In genomic region chr1:164637461-164638375, GRCh38 we compare ENCODE assay signal across 9 cellular contexts.
DNase-seq lines count a peak whose midpoint lies in the region; ATAC-seq and TF ChIP-seq lines count a peak whose summit lies in the region.
"Had no signal": no experiment of that assay in that cellular context is flagged by ENCODE, and none has a peak within 500 bp of the region (broad histone marks: within the 10 kb centered on the region; RNA-seq: fewer than 3 reads in every experiment).

No MANE protein-coding gene starts in this region.

- ATAC-seq in esophagus mucosa: peak; percentile 57
- ATAC-seq in HG03097 (IDR thresholded peaks at IDR 0.05; ENCODE audit: low FRiP score, unreplicated experiment): no peak
- no peak for ATAC-seq in GM18498 (IDR thresholded peaks at IDR 0.05; ENCODE audit: unreplicated experiment)
- ATAC-seq: stimulated activated effector memory CD8-positive, alpha-beta T cell treated with anti-CD3 and anti-CD28 coated beads, Interleukin-12 subunit alpha, Interleukin-12 subunit beta, amount 100 ng/mL, for 72 hours had no signal

- TF ChIP-seq CTCF in Caco-2 (IDR thresholded peaks at IDR 0.05; ENCODE audit: insufficient read depth in 1 of 2, low read depth in 1 of 2, low read length in 1 of 2, severe bottlenecking in 1 of 2, unreplicated experiment in 1 of 2) (no peak), neural cell (IDR thresholded peaks at IDR 0.05; ENCODE audit: poor library complexity, severe bottlenecking) (no peak)

- peaks cover 50% of the 10 kb centered on the region for H3K4me1 Mint-ChIP-seq in Caco-2 (ENCODE audit: low read depth, unreplicated experiment)
- H3K4me1 Mint-ChIP-seq: stimulated activated effector memory CD8-positive, alpha-beta T cell treated with anti-CD3 and anti-CD28 coated beads, Interleukin-12 subunit alpha, Interleukin-12 subunit beta, amount 100 ng/mL, for 72 hours had no signal

- peaks cover 69% of the 10 kb centered on the region for H3K4me1 ChIP-seq in Caco-2

- CTCF ChIA-PET in Caco-2 (lab: Charles Lee): interaction anchor here (0.7 kb wide), 1 partner anchor 150 kb away, joined by 3 read pairs; no protein-coding TSS in a partner anchor

- H3F3A ChIP-seq in neural cell (ENCODE audit: insufficient read depth, low read length, poor library complexity, severe bottlenecking): peaks cover 10% of the 10 kb centered on the region

- H3K9me3 ChIP-seq in Caco-2 (no peaks in the 10 kb centered on the region), neural cell (ENCODE audit: low read length) (no peaks in the 10 kb centered on the region)

- H3K36me3 Mint-ChIP-seq in Caco-2 (ENCODE audit: insufficient read depth, unreplicated experiment): peaks cover 38% of the 10 kb centered on the region
- H3K36me3 Mint-ChIP-seq: stimulated activated effector memory CD8-positive, alpha-beta T cell treated with anti-CD3 and anti-CD28 coated beads, Interleukin-12 subunit alpha, Interleukin-12 subunit beta, amount 100 ng/mL, for 72 hours had no signal

- H3K9me2 ChIP-seq in neural cell (ENCODE audit: insufficient read depth, low read length): no peaks in the 10 kb centered on the region

- H3K4me3 Mint-ChIP-seq in Caco-2 (ENCODE audit: unreplicated experiment): no peak overlapping the region
- H3K4me3 Mint-ChIP-seq: stimulated activated effector memory CD8-positive, alpha-beta T cell treated with anti-CD3 and anti-CD28 coated beads, Interleukin-12 subunit alpha, Interleukin-12 subunit beta, amount 100 ng/mL, for 72 hours had no signal

- H3K36me3 ChIP-seq in Caco-2 (ENCODE audit: control insufficient read depth, insufficient read depth, low read length): no peaks in the 10 kb centered on the region
- H3K36me3 ChIP-seq in neural cell (ENCODE audit: insufficient read depth, low read length): peaks cover 5% of the 10 kb centered on the region

- TF ChIP-seq RAD21 in neural cell (conservative IDR thresholded peaks at IDR 0.05): no peak

- H3K79me2 ChIP-seq in neural cell (replicated peaks; ENCODE audit: insufficient read depth, low read length): peaks cover 90% of the 10 kb centered on the region

- peak overlapping the region; percentile 83 for H3K27ac ChIP-seq in neural cell (ENCODE audit: low read length)

- BruUV-seq in Caco-2 (replicated peaks; lab: Mats Ljungman, UMichigan): no TSS peak

- peak overlapping the region; percentile 54 for H3K9ac ChIP-seq in neural cell (ENCODE audit: low read length)

- intact Hi-C loops in Caco-2 (cut with micrococcal nuclease; ENCODE audit: unreplicated experiment): loop anchor here (2.0 kb wide), 1 partner anchor 23 kb away; no protein-coding TSS in a partner anchor

- no peaks in the 10 kb centered on the region for H4K20me1 ChIP-seq in neural cell (ENCODE audit: insufficient read depth)

- no peaks in the 10 kb centered on the region for H3K27me3 Mint-ChIP-seq in Caco-2 (ENCODE audit: insufficient read depth, unreplicated experiment)

- H3K4me3 ChIP-seq in Caco-2 (ENCODE audit: low read depth, low read length) (no peak overlapping the region), neural cell (ENCODE audit: low read length) (peak overlapping the region; percentile 30)

- H3K4me2 ChIP-seq in neural cell (ENCODE audit: low read length): peak overlapping the region; percentile 41

- H3K9me3 Mint-ChIP-seq in Caco-2 (ENCODE audit: unreplicated experiment): no peaks in the 10 kb centered on the region
- H3K9me3 Mint-ChIP-seq: stimulated activated effector memory CD8-positive, alpha-beta T cell treated with anti-CD3 and anti-CD28 coated beads, Interleukin-12 subunit alpha, Interleukin-12 subunit beta, amount 100 ng/mL, for 72 hours had no signal

- no peak overlapping the region for H2AFZ ChIP-seq in neural cell (ENCODE audit: low read depth, low read length)

- peak overlapping the region; percentile 85 for H3K27ac Mint-ChIP-seq in Caco-2 (ENCODE audit: unreplicated experiment)
- H3K27ac Mint-ChIP-seq: stimulated activated effector memory CD8-positive, alpha-beta T cell treated with anti-CD3 and anti-CD28 coated beads, Interleukin-12 subunit alpha, Interleukin-12 subunit beta, amount 100 ng/mL, for 72 hours had no signal

- H3K27me3 ChIP-seq in Caco-2 (replicated peaks; ENCODE audit: control insufficient read depth, insufficient read depth, low read length) (no peaks in the 10 kb centered on the region), neural cell (ENCODE audit: insufficient read depth, low read depth, low read length) (no peaks in the 10 kb centered on the region)

- POLR2A ChIA-PET in Caco-2 (lab: Charles Lee): no interaction called here

- DNase-seq in Caco-2 (peak in 1 of 2 experiments; percentile 41), NCI-H69 (lab: John Stamatoyannopoulos, UW) (peak; percentile 44), NCI-H1694 treated with DMSO at 0.1 percent for 48 hours (lab: John Stamatoyannopoulos, UW) (no peak), NCI-H2171 treated with DMSO at 0.1 percent for 48 hours (lab: John Stamatoyannopoulos, UW) (no peak)

- peak; percentile 43 for TF ChIP-seq EP300 in neural cell (conservative IDR thresholded peaks at IDR 0.05; ENCODE audit: poor library complexity, severe bottlenecking)

TF ChIP-seq in neural cell, 6 proteins besides CTCF, POLR2A, EP300 and RAD21:
- TF ChIP-seq EZH2 (IDR thresholded peaks at IDR 0.05; ENCODE audit: borderline replicate concordance, insufficient read depth, low read length, poor library complexity, severe bottlenecking) (no peak), MXI1 (conservative IDR thresholded peaks at IDR 0.05; ENCODE audit: poor library complexity, severe bottlenecking) (no peak), POLR2AphosphoS5 (IDR thresholded peaks at IDR 0.05) (no peak)
- TF ChIP-seq, protein P1, sequence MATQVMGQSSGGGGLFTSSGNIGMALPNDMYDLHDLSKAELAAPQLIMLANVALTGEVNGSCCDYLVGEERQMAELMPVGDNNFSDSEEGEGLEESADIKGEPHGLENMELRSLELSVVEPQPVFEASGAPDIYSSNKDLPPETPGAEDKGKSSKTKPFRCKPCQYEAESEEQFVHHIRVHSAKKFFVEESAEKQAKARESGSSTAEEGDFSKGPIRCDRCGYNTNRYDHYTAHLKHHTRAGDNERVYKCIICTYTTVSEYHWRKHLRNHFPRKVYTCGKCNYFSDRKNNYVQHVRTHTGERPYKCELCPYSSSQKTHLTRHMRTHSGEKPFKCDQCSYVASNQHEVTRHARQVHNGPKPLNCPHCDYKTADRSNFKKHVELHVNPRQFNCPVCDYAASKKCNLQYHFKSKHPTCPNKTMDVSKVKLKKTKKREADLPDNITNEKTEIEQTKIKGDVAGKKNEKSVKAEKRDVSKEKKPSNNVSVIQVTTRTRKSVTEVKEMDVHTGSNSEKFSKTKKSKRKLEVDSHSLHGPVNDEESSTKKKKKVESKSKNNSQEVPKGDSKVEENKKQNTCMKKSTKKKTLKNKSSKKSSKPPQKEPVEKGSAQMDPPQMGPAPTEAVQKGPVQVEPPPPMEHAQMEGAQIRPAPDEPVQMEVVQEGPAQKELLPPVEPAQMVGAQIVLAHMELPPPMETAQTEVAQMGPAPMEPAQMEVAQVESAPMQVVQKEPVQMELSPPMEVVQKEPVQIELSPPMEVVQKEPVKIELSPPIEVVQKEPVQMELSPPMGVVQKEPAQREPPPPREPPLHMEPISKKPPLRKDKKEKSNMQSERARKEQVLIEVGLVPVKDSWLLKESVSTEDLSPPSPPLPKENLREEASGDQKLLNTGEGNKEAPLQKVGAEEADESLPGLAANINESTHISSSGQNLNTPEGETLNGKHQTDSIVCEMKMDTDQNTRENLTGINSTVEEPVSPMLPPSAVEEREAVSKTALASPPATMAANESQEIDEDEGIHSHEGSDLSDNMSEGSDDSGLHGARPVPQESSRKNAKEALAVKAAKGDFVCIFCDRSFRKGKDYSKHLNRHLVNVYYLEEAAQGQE (IDR thresholded peaks at IDR 0.05; ENCODE audit: borderline replicate concordance): no peak
